Comparison of ENCODE assay signal across 7 cellular contexts in genomic region chr7:120272896-120273475, GRCh38. TPM values are rescaled to one million over a fixed set of nuclear protein-coding genes. Genes with fewer than 3 reads are reported as not detected.
A peak's percentile ranks its signal among the peaks of the same experiment; 100 is the strongest.
DNase-seq lines count a peak whose midpoint lies in the region; ATAC-seq and TF ChIP-seq lines count a peak whose summit lies in the region.

Gene KCND2, plus strand, starts transcription at chr7:120273175.

- no peak within 1 kb of the TSS for H2BK15ac ChIP-seq in mesendoderm (replicated peaks; ENCODE audit: low read depth)

- intact Hi-C loops in aorta (cut with DNase I), result loop anchor here (2.0 to 10.0 kb wide), 2 partner anchors 128 to 338 kb away; no protein-coding TSS in a partner anchor

- POLR2A ChIA-PET in HEK293 (lab: Yijun Ruan, JAX), result no interaction called here

- H3K27me3 ChIP-seq in mesendoderm (ENCODE audit: insufficient read depth, low read length, poor library complexity) (no peaks in the 10 kb centered on the region), aorta (ENCODE audit: control insufficient read depth in 1 of 2, insufficient read depth in 2 of 2, low read length in 1 of 2) (peaks cover 0 to 2% of the 10 kb centered on the region in 2 donors)

- H2BK120ac ChIP-seq in mesendoderm (ENCODE audit: low read depth, low read length), result no peak within 1 kb of the TSS

- no peak within 1 kb of the TSS for H3K4ac ChIP-seq in mesendoderm (ENCODE audit: low read depth, low read length)

- no CpG with 5 or more reads among the region's 59 CpGs for WGBS in mesendoderm (ENCODE audit: extremely low coverage, insufficient coverage, low lambda C conversion rate)
- WGBS in aorta, 2 donors, result 0 to 1% methylated on average over 38 to 59 of the region's 59 CpGs

- no peaks in the 10 kb centered on the region for H3K9me3 ChIP-seq in HEK293 (ENCODE audit: control insufficient read depth, insufficient read depth, low read depth, low read length)
- no peaks in the 10 kb centered on the region for H3K9me3 ChIP-seq in aorta (ENCODE audit: control insufficient read depth, low read length)

- no peaks in the 10 kb centered on the region for H3K79me1 ChIP-seq in mesendoderm (ENCODE audit: low read length)

- no peak within 1 kb of the TSS for H4K8ac ChIP-seq in mesendoderm (ENCODE audit: low read depth, low read length)

- no peaks in the 10 kb centered on the region for H3K79me2 ChIP-seq in mesendoderm (ENCODE audit: control insufficient read depth, insufficient read depth, low read length)

- H4K5ac ChIP-seq in mesendoderm (ENCODE audit: low read length), result no peak within 1 kb of the TSS

- no peaks in the 10 kb centered on the region for H3K36me3 ChIP-seq in HEK293 (ENCODE audit: control insufficient read depth in 2 of 2, insufficient read depth in 1 of 2, low read length in 2 of 2)
- no peaks in the 10 kb centered on the region for H3K36me3 ChIP-seq in mesendoderm (ENCODE audit: control insufficient read depth, insufficient read depth, low read length)
- H3K36me3 ChIP-seq in aorta (ENCODE audit: control insufficient read depth in 1 of 2, insufficient read depth in 2 of 2, low read length in 1 of 2), result no peaks in the 10 kb centered on the region

- no peak within 1 kb of the TSS for H3K18ac ChIP-seq in mesendoderm (ENCODE audit: low read length)

- no peak within 1 kb of the TSS for H3K27ac ChIP-seq in HEK293 (ENCODE audit: extremely low read depth, low read depth, low read length)
- H3K27ac ChIP-seq in cingulate gyrus (ENCODE audit: low read depth, low read length), result peak within 1 kb of the TSS; percentile 65
- no peak within 1 kb of the TSS for H3K27ac ChIP-seq in mesendoderm (ENCODE audit: low read depth, low read length)
- no peak within 1 kb of the TSS for H3K27ac ChIP-seq in aorta (ENCODE audit: low read depth in 1 of 2, low read length in 2 of 2)

- H3K4me1 ChIP-seq in HEK293 (ENCODE audit: control insufficient read depth, insufficient read depth, low read length), result no peaks in the 10 kb centered on the region
- no peaks in the 10 kb centered on the region for H3K4me1 ChIP-seq in mesendoderm (ENCODE audit: control insufficient read depth, low read depth, low read length)
- H3K4me1 ChIP-seq in aorta (ENCODE audit: control insufficient read depth in 1 of 2, insufficient read depth in 2 of 2, low read length in 2 of 2), result no peaks in the 10 kb centered on the region

- DNase-seq in NCI-H146 treated with DMSO at 0.1 percent for 48 hours (lab: John Stamatoyannopoulos, UW; ENCODE audit: unreplicated experiment), result peak; percentile 1
- peak; percentile 54 for DNase-seq in mesendoderm
- DNase-seq in aorta, result peak; percentile 47 to 76
- no peak for DNase-seq in activated CD4-positive, alpha-beta T cell treated with anti-CD3 and anti-CD28 coated beads, Interleukin-2, amount 50 U/mL, for 48 hours

- H3K4me3 ChIP-seq in HEK293 (ENCODE audit: low read depth, low read length) (peak within 1 kb of the TSS; percentile 42), mesendoderm (ENCODE audit: low read length) (peak within 1 kb of the TSS; percentile 33), aorta (ENCODE audit: low read length in 2 of 2) (peak within 1 kb of the TSS; percentile 35 to 72)

- no peak for TF ChIP-seq CTCF in HEK293 (tag by site-specific recombination; IDR thresholded peaks at IDR 0.05)

- H3K23ac ChIP-seq in mesendoderm (ENCODE audit: low read length), result no peak within 1 kb of the TSS

- peak within 1 kb of the TSS; percentile 96 for H3K4me2 ChIP-seq in mesendoderm (ENCODE audit: low read length)

- H3K56ac ChIP-seq in mesendoderm (ENCODE audit: low read length), result peak within 1 kb of the TSS; percentile 83

- no peak within 1 kb of the TSS for H2BK5ac ChIP-seq in mesendoderm (ENCODE audit: low read length)

- CTCF ChIA-PET in HEK293 (lab: Yijun Ruan, JAX), result interaction anchor here (0.6 to 2.3 kb wide), 8 partner anchors 8 to 1679 kb away, joined by 3 to 9 read pairs (median 4); no protein-coding TSS in a partner anchor

- peak within 1 kb of the TSS; percentile 57 for H3K9ac ChIP-seq in mesendoderm (ENCODE audit: low read length)

- ATAC-seq in GM18511 (IDR thresholded peaks at IDR 0.05; ENCODE audit: unreplicated experiment), result peak; percentile 46
- peak; percentile 44 for ATAC-seq in aorta (ENCODE audit: low FRiP score)

- H2AK5ac ChIP-seq in mesendoderm (ENCODE audit: low read length), result no peak within 1 kb of the TSS

TF ChIP-seq in HEK293, 187 proteins besides CTCF, POLR2A, EP300 and RAD21:
- no peak for TF ChIP-seq ZNF433 (tag by site-specific recombination; IDR thresholded peaks at IDR 0.05; ENCODE audit: low read depth)
- peak; percentile 47 for TF ChIP-seq GLIS2 (tag by site-specific recombination; IDR thresholded peaks at IDR 0.05)
- 0 out of 2 replicates have a peak, but pooled peaks have one; percentile 13 for TF ChIP-seq ZNF335 (tag by site-specific recombination; conservative IDR thresholded peaks at IDR 0.05)
- 0 out of 2 replicates have a peak, but pooled peaks have one; percentile 19 for TF ChIP-seq EGR2 (tag by site-specific recombination; IDR thresholded peaks at IDR 0.05; ENCODE audit: low read depth)
- no peak for TF ChIP-seq ZSCAN30 (tag by site-specific recombination; IDR thresholded peaks at IDR 0.05)
- TF ChIP-seq ZNF585B (tag by site-specific recombination; IDR thresholded peaks at IDR 0.05), result no peak
- 0 out of 2 replicates have a peak, but pooled peaks have one; percentile 33 for TF ChIP-seq GLIS1 (tag by site-specific recombination; IDR thresholded peaks at IDR 0.05)
- TF ChIP-seq ZNF777 (tag by site-specific recombination; IDR thresholded peaks at IDR 0.05; ENCODE audit: borderline replicate concordance), result 0 out of 2 replicates have a peak, but pooled peaks have one; percentile 45
- peak; percentile 80 for TF ChIP-seq PRDM1 (tag by site-specific recombination; IDR thresholded peaks at IDR 0.05)
- TF ChIP-seq ZNF394 (tag by site-specific recombination; IDR thresholded peaks at IDR 0.05; ENCODE audit: borderline replicate concordance), result peak; percentile 51; the same call in 1 of the 2 replicates
- TF ChIP-seq ZNF398 (tag by site-specific recombination; IDR thresholded peaks at IDR 0.05), result 0 out of 2 replicates have a peak, but pooled peaks have one; percentile 18
- TF ChIP-seq ZFHX2 (tag by site-specific recombination; conservative IDR thresholded peaks at IDR 0.05), result peak; percentile 68
- TF ChIP-seq SP3 (tag by site-specific recombination; IDR thresholded peaks at IDR 0.05), result 0 out of 2 replicates have a peak, but pooled peaks have one; percentile 27
TF ChIP-seq in HEK293: peak in this region for 10.

RNA-seq across cellular contexts. Expression of gene KCND2, which starts in this region (rescaled TPM):
- polyA plus RNA-seq in mesendoderm (2013, experiment 1 of 2), result 2.4 TPM
- 2.7 TPM for polyA plus RNA-seq in mesendoderm (2013, experiment 2 of 2)
- total RNA-seq in aorta, result 1 to 10 TPM; 1.9 to 4.2 TPM
- not detected for polyA plus RNA-seq in aorta

Comparison
In these comparisons a context has a peak if more than half of its experiments do, and no peak if none do; other contexts are left out.
1. DNase-seq: peak in NCI-H146 treated with DMSO at 0.1 percent for 48 hours (single experiment), mesendoderm (single experiment) and aorta (2 of 2); none in activated CD4-positive, alpha-beta T cell treated with anti-CD3 and anti-CD28 coated beads, Interleukin-2, amount 50 U/mL, for 48 hours (0 of 2).
2. Peak in every context shown above with its lines, with median percentiles within 50 percentile points of each other: H3K4me3 ChIP-seq.